ENCODE assay signal across 8 cellular contexts in genomic region chr10:63166742-63167258, GRCh38. TPM values are rescaled to one million over a fixed set of nuclear protein-coding genes. Genes with fewer than 3 reads are reported as not detected.
DNase-seq lines count a peak whose midpoint lies in the region; ATAC-seq and TF ChIP-seq lines count a peak whose summit lies in the region.

No MANE protein-coding gene starts in this region.

- no peaks in the 10 kb centered on the region for H3K9me3 ChIP-seq in RWPE2 (ENCODE audit: severe bottlenecking)

- no peak overlapping the region for H3K9ac ChIP-seq in mesendoderm (ENCODE audit: low read length)

- H3K36me3 Mint-ChIP-seq in endothelial cell (ENCODE audit: low read depth, unreplicated experiment), result peaks cover 6% of the 10 kb centered on the region

- WGBS in mesendoderm (ENCODE audit: extremely low coverage, insufficient coverage, low lambda C conversion rate), result no CpG with 5 or more reads among the region's 3 CpGs

- no peak overlapping the region for H3K27ac Mint-ChIP-seq in endothelial cell (ENCODE audit: unreplicated experiment)

- no peak overlapping the region for H3K56ac ChIP-seq in mesendoderm (ENCODE audit: low read length)

- H2BK15ac ChIP-seq in mesendoderm (replicated peaks; ENCODE audit: low read depth), result no peak overlapping the region

- H3K4me3 ChIP-seq in RWPE2 (ENCODE audit: severe bottlenecking) (no peak overlapping the region), mesendoderm (ENCODE audit: low read length) (no peak overlapping the region)

- no peak overlapping the region for H2BK120ac ChIP-seq in mesendoderm (ENCODE audit: low read depth, low read length)

- H3K4me3 Mint-ChIP-seq in endothelial cell (ENCODE audit: unreplicated experiment), result no peak overlapping the region

- no peak overlapping the region for H3K23ac ChIP-seq in mesendoderm (ENCODE audit: low read length)

- DNase-seq in DMS 273 (lab: John Stamatoyannopoulos, UW; ENCODE audit: unreplicated experiment), result peak; percentile 77
- peak; percentile 79 for DNase-seq in LHCN-M2 (ENCODE audit: low read depth)
- no peak for DNase-seq in RWPE2 (ENCODE audit: low spot score)
- peak; percentile 54 for DNase-seq in endothelial cell (ENCODE audit: low spot score)
- peak; percentile 85 for DNase-seq in mesendoderm
- no peak for DNase-seq in effector CD8-positive, alpha-beta T cell (lab: John Stamatoyannopoulos, UW)
- no peak for DNase-seq in activated naive CD4-positive, alpha-beta T cell treated with Interleukin-2 at 50 U/mL for 16 hours

- no peaks in the 10 kb centered on the region for H3K79me2 ChIP-seq in mesendoderm (ENCODE audit: control insufficient read depth, insufficient read depth, low read length)

- no peak overlapping the region for H4K5ac ChIP-seq in mesendoderm (ENCODE audit: low read length)

- no peak overlapping the region for H2AK5ac ChIP-seq in mesendoderm (ENCODE audit: low read length)

- H3K36me3 ChIP-seq in RWPE2 (ENCODE audit: low read depth), result peaks cover 51% of the 10 kb centered on the region
- no peaks in the 10 kb centered on the region for H3K36me3 ChIP-seq in mesendoderm (ENCODE audit: control insufficient read depth, insufficient read depth, low read length)

- H3K4me1 ChIP-seq in RWPE2 (ENCODE audit: insufficient read depth, poor library complexity, severe bottlenecking) (no peaks in the 10 kb centered on the region), mesendoderm (ENCODE audit: control insufficient read depth, low read depth, low read length) (no peaks in the 10 kb centered on the region)

- H3K4ac ChIP-seq in mesendoderm (ENCODE audit: low read depth, low read length), result no peak overlapping the region

- no peaks in the 10 kb centered on the region for H3K27me3 Mint-ChIP-seq in endothelial cell (ENCODE audit: unreplicated experiment)

- peak; percentile 92 for TF ChIP-seq CTCF in RWPE2 (IDR thresholded peaks at IDR 0.05; ENCODE audit: poor library complexity, severe bottlenecking)
- peak; percentile 83 for TF ChIP-seq CTCF in endothelial cell (IDR thresholded peaks at IDR 0.05; ENCODE audit: unreplicated experiment)

- H3K9me3 Mint-ChIP-seq in endothelial cell (ENCODE audit: unreplicated experiment), result no peaks in the 10 kb centered on the region

- H3K27ac ChIP-seq in RWPE2 (ENCODE audit: poor library complexity, severe bottlenecking), result no peak overlapping the region
- no peak overlapping the region for H3K27ac ChIP-seq in mesendoderm (ENCODE audit: low read depth, low read length)

- peaks cover 6% of the 10 kb centered on the region for H3K4me1 Mint-ChIP-seq in endothelial cell (ENCODE audit: unreplicated experiment)

- H4K8ac ChIP-seq in mesendoderm (ENCODE audit: low read depth, low read length), result no peak overlapping the region

- no peak overlapping the region for H3K4me2 ChIP-seq in mesendoderm (ENCODE audit: low read length)

- H3K18ac ChIP-seq in mesendoderm (ENCODE audit: low read length), result no peak overlapping the region

- H3K27me3 ChIP-seq in RWPE2 (ENCODE audit: insufficient read depth, poor library complexity, severe bottlenecking) (no peaks in the 10 kb centered on the region), mesendoderm (ENCODE audit: insufficient read depth, low read length, poor library complexity) (no peaks in the 10 kb centered on the region)

- H2BK5ac ChIP-seq in mesendoderm (ENCODE audit: low read length), result no peak overlapping the region

- H3K79me1 ChIP-seq in mesendoderm (ENCODE audit: low read length), result no peaks in the 10 kb centered on the region

- peak; percentile 75 for ATAC-seq in GM19395 (IDR thresholded peaks at IDR 0.05; ENCODE audit: unreplicated experiment)
- peak; percentile 73; the same call in 2 of the 3 replicates for ATAC-seq in RWPE2 (ENCODE audit: low read depth)

RNA-seq across cellular contexts. Expression of gene NRBF2, which starts 33.7 kb away (rescaled TPM):
- total RNA-seq in LHCN-M2 (2014; rRNA removed), result 17.4 and 22.1 TPM in 2 replicates
- polyA plus RNA-seq in LHCN-M2 (2012), result 15.9 TPM
- 25.6 TPM for total RNA-seq in endothelial cell (ENCODE audit: unreplicated experiment)
- polyA plus RNA-seq in mesendoderm (2013, experiment 1 of 2), result 35.8 TPM
- polyA plus RNA-seq in mesendoderm (2013, experiment 2 of 2), result 37.5 TPM

Comparison
In these comparisons a context has a peak if more than half of its experiments do, and no peak if none do; other contexts are left out.
1. DNase-seq: peak in DMS 273 (single experiment), LHCN-M2 (single experiment), endothelial cell (single experiment) and mesendoderm (single experiment); none in RWPE2 (single experiment), effector CD8-positive, alpha-beta T cell (single experiment) and activated naive CD4-positive, alpha-beta T cell treated with Interleukin-2 at 50 U/mL for 16 hours (single experiment).